13 cellular contexts compared by ENCODE assay signal in the genomic region with DNA sequence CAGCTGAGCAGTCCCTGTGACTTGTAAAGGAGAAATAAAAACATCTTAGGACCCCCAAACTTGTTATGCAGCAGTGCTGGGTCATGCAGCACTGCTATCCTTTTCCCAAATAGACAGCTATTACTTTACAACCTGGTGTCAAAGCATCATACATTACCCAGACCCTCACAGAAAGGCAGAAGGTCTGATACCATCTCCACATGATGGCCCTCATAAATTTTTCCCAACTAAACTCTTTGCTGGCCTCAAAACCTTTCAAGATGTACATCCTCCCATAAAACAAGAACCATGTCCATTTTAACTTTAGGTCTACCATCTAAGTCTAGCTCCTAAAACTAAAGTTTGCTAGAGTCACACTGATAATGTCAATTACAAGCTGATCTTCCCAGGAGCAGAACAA. TPM values are rescaled to one million over a fixed set of nuclear protein-coding genes. Genes with fewer than 3 reads are reported as not detected.
DNase-seq lines count a peak whose midpoint lies in the region; ATAC-seq and TF ChIP-seq lines count a peak whose summit lies in the region.
"Had no signal": no experiment of that assay in that cellular context is flagged by ENCODE, and none has a peak within 500 bp of the region (broad histone marks: within the 10 kb centered on the region; RNA-seq: fewer than 3 reads in every experiment).

No MANE protein-coding gene starts in this region.

- peaks cover 40% of the 10 kb centered on the region for H3K4me1 Mint-ChIP-seq in stimulated activated naive CD8-positive, alpha-beta T cell treated with anti-CD3 and anti-CD28 coated beads, Interleukin-15, Interleukin-2, amounts not matched to agents 100 ng/mL and 50 ng/mL, for 24 hours (ENCODE audit: low read depth)
- H3K4me1 Mint-ChIP-seq in stimulated activated naive CD8-positive, alpha-beta T cell treated with anti-CD3 and anti-CD28 coated beads, Interleukin-15, amount 100 ng/mL, for 72 hours = peaks cover 46% of the 10 kb centered on the region
- peaks cover 49% of the 10 kb centered on the region for H3K4me1 Mint-ChIP-seq in activated B cell treated with CpG ODN at 0.5 μM for 24 hours
- peaks cover 20% of the 10 kb centered on the region for H3K4me1 Mint-ChIP-seq in T-helper 2 cell treated with Interferon-gamma antibody and Interleukin-4, amounts not matched to agents 5 μg/mL and 100 μg/mL, for 36 hours (ENCODE audit: low read depth)

- peaks cover 23% of the 10 kb centered on the region for H3K36me3 Mint-ChIP-seq in stimulated activated naive CD8-positive, alpha-beta T cell treated with anti-CD3 and anti-CD28 coated beads, Interleukin-15, Interleukin-2, amounts not matched to agents 100 ng/mL and 50 ng/mL, for 24 hours (ENCODE audit: low read depth)
- peaks cover 44% of the 10 kb centered on the region for H3K36me3 Mint-ChIP-seq in activated B cell treated with CpG ODN at 0.5 μM for 24 hours (ENCODE audit: low read depth)
- H3K36me3 Mint-ChIP-seq in T-helper 2 cell treated with Interferon-gamma antibody and Interleukin-4, amounts not matched to agents 5 μg/mL and 100 μg/mL, for 36 hours (ENCODE audit: low read depth) = peaks cover 44% of the 10 kb centered on the region

- no peak overlapping the region for H3K4me3 Mint-ChIP-seq in stimulated activated naive CD8-positive, alpha-beta T cell treated with anti-CD3 and anti-CD28 coated beads, Interleukin-15, Interleukin-2, amounts not matched to agents 100 ng/mL and 50 ng/mL, for 24 hours
- no peak overlapping the region for H3K4me3 Mint-ChIP-seq in stimulated activated naive CD8-positive, alpha-beta T cell treated with anti-CD3 and anti-CD28 coated beads, Interleukin-15, amount 100 ng/mL, for 72 hours
- H3K4me3 Mint-ChIP-seq in activated B cell treated with CpG ODN at 0.5 μM for 24 hours = no peak overlapping the region
- no peak overlapping the region for H3K4me3 Mint-ChIP-seq in T-helper 2 cell treated with Interferon-gamma antibody and Interleukin-4, amounts not matched to agents 5 μg/mL and 100 μg/mL, for 36 hours

- peak overlapping the region; percentile 41 for H3K27ac Mint-ChIP-seq in stimulated activated naive CD8-positive, alpha-beta T cell treated with anti-CD3 and anti-CD28 coated beads, Interleukin-15, Interleukin-2, amounts not matched to agents 100 ng/mL and 50 ng/mL, for 24 hours
- no peak overlapping the region for H3K27ac Mint-ChIP-seq in stimulated activated naive CD8-positive, alpha-beta T cell treated with anti-CD3 and anti-CD28 coated beads, Interleukin-15, amount 100 ng/mL, for 72 hours
- peak overlapping the region; percentile 68 for H3K27ac Mint-ChIP-seq in activated B cell treated with CpG ODN at 0.5 μM for 24 hours
- no peak overlapping the region for H3K27ac Mint-ChIP-seq in T-helper 2 cell treated with Interferon-gamma antibody and Interleukin-4, amounts not matched to agents 5 μg/mL and 100 μg/mL, for 36 hours

- no peaks in the 10 kb centered on the region for H3K27me3 Mint-ChIP-seq in stimulated activated naive CD8-positive, alpha-beta T cell treated with anti-CD3 and anti-CD28 coated beads, Interleukin-15, Interleukin-2, amounts not matched to agents 100 ng/mL and 50 ng/mL, for 24 hours
- H3K27me3 Mint-ChIP-seq in stimulated activated naive CD8-positive, alpha-beta T cell treated with anti-CD3 and anti-CD28 coated beads, Interleukin-15, amount 100 ng/mL, for 72 hours = no peaks in the 10 kb centered on the region
- no peaks in the 10 kb centered on the region for H3K27me3 Mint-ChIP-seq in activated B cell treated with CpG ODN at 0.5 μM for 24 hours
- no peaks in the 10 kb centered on the region for H3K27me3 Mint-ChIP-seq in T-helper 2 cell treated with Interferon-gamma antibody and Interleukin-4, amounts not matched to agents 5 μg/mL and 100 μg/mL, for 36 hours (ENCODE audit: low read depth)

- peaks cover 20% of the 10 kb centered on the region for H3K9me3 Mint-ChIP-seq in stimulated activated naive CD8-positive, alpha-beta T cell treated with anti-CD3 and anti-CD28 coated beads, Interleukin-15, Interleukin-2, amounts not matched to agents 100 ng/mL and 50 ng/mL, for 24 hours
- peaks cover 34 to 48% of the 10 kb centered on the region in 2 donors for H3K9me3 Mint-ChIP-seq in stimulated activated naive CD8-positive, alpha-beta T cell treated with anti-CD3 and anti-CD28 coated beads, Interleukin-15, amount 100 ng/mL, for 72 hours
- peaks cover 20% of the 10 kb centered on the region for H3K9me3 Mint-ChIP-seq in activated B cell treated with CpG ODN at 0.5 μM for 24 hours
- peaks cover 55% of the 10 kb centered on the region for H3K9me3 Mint-ChIP-seq in T-helper 2 cell treated with Interferon-gamma antibody and Interleukin-4, amounts not matched to agents 5 μg/mL and 100 μg/mL, for 36 hours

- ATAC-seq in stimulated activated naive CD8-positive, alpha-beta T cell treated with anti-CD3 and anti-CD28 coated beads, Interleukin-15, amount 100 ng/mL, for 72 hours = no peak
- ATAC-seq in activated B cell treated with CpG ODN at 0.5 μM for 24 hours (ENCODE audit: low read depth) = no peak
- no peak for ATAC-seq in left lobe of liver
- ATAC-seq in HG03280 (IDR thresholded peaks at IDR 0.05; ENCODE audit: unreplicated experiment) = no peak
- ATAC-seq: Panc1 had no signal

- TF ChIP-seq CTCF in activated B cell treated with CpG ODN at 0.5 μM for 24 hours (IDR thresholded peaks at IDR 0.05) = no peak

- POLR2A ChIA-PET in activated B cell treated with CpG ODN at 0.5 μM for 24 hours (lab: Charles Lee) = interaction anchor here (0.5 to 2.6 kb wide), 14 partner anchors 9 to 231 kb away, joined by 3 to 18 read pairs (median 4); partner anchors contain the start of genes AMN1 and RESF1

- CTCF ChIA-PET in activated B cell treated with CpG ODN at 0.5 μM for 24 hours (lab: Charles Lee) = no interaction called here

- DNase-seq in stimulated activated naive CD8-positive, alpha-beta T cell treated with anti-CD3 and anti-CD28 coated beads, Interleukin-15, amount 100 ng/mL, for 72 hours = no peak
- DNase-seq in activated B cell treated with CpG ODN at 0.5 μM for 24 hours = no peak
- peak; percentile 6 for DNase-seq in left lobe of liver (ENCODE audit: low spot score)
- no peak for DNase-seq in T-helper 2 cell treated with Interferon-gamma antibody and Interleukin-4, amounts not matched to agents 5 μg/mL and 100 μg/mL, for 36 hours (ENCODE audit: low spot score)
- no peak for DNase-seq in ureter (ENCODE audit: low spot score)
- no peak for DNase-seq in DMS153 treated with DMSO at 0.1 percent for 48 hours (lab: John Stamatoyannopoulos, UW; ENCODE audit: unreplicated experiment)
- DNase-seq: NCI-H1092 treated with DMSO at 0.1 percent for 48 hours, NCI-H1694, NCI-H2107, Right ventricle myocardium superior had no signal

- intact Hi-C loops in activated B cell treated with CpG ODN at 0.5 μM for 24 hours (cut with micrococcal nuclease) = loop anchor here (2.0 kb wide), 1 partner anchor 54 kb away; no protein-coding TSS in a partner anchor

RNA-seq across cellular contexts. Expression of gene RESF1, which starts 8.7 kb away (rescaled TPM):
- total RNA-seq in activated B cell treated with CpG ODN at 0.5 μM for 24 hours = 286 and 299 TPM in 2 replicates
- 27.3 TPM for total RNA-seq in left lobe of liver
- 68.1 TPM for total RNA-seq in ureter

Comparison
In these comparisons a context has a peak if more than half of its experiments do, and no peak if none do; other contexts are left out.
1. H3K27ac Mint-ChIP-seq: peak in stimulated activated naive CD8-positive, alpha-beta T cell treated with anti-CD3 and anti-CD28 coated beads, Interleukin-15, Interleukin-2, amounts not matched to agents 100 ng/mL and 50 ng/mL, for 24 hours (single experiment) and activated B cell treated with CpG ODN at 0.5 μM for 24 hours (single experiment); none in stimulated activated naive CD8-positive, alpha-beta T cell treated with anti-CD3 and anti-CD28 coated beads, Interleukin-15, amount 100 ng/mL, for 72 hours (0 of 2) and T-helper 2 cell treated with Interferon-gamma antibody and Interleukin-4, amounts not matched to agents 5 μg/mL and 100 μg/mL, for 36 hours (single experiment).